In the genomic region with DNA sequence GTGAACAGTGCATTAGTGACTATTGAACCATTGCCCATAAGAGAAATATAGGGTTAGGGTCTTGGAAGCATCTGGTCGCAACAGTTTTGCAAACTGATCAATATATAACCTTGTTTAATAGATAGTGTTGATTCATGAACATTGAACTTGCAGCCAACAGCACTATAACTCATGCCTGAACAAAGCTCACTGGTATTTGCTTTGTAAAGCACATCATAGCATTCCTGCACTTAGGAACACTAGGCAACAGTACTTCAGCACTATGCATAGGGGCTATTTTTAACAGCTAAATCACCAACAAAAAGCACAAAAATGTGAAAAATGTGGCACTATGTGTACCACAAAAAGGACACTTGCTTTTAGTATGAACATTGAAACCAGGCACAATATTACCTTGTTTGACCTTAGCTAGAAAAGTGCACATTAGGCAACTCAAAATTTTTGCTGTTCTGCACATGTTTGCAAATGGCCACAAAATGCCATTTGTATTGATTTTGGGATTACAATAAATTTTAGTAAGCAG, we compare ENCODE assay signal across 16 cellular contexts.
DNase-seq lines count a peak whose midpoint lies in the region; ATAC-seq, FAIRE-seq and TF ChIP-seq lines count a peak whose summit lies in the region.
"Had no signal": no experiment of that assay in that cellular context is flagged by ENCODE, and none has a peak within 500 bp of the region (broad histone marks: within the 10 kb centered on the region; RNA-seq: fewer than 3 reads in every experiment).

No MANE protein-coding gene starts in this region.

- peaks cover 8% of the 10 kb centered on the region for H3K36me3 ChIP-seq in astrocyte (ENCODE audit: insufficient read depth, low read length)
- H3K36me3 ChIP-seq: ovary had no signal

- peaks cover 6% of the 10 kb centered on the region for H3K9me3 Mint-ChIP-seq in astrocyte (ENCODE audit: unreplicated experiment)

- no peaks in the 10 kb centered on the region for H3K27me3 ChIP-seq in astrocyte (ENCODE audit: insufficient read depth, low read length)
- H3K27me3 ChIP-seq: BLaER1 treated with 17β-estradiol and CSF1 and Interleukin-3, amounts not matched to agents 10 nM and 100 nM; heart left ventricle; ovary had no signal

- no peak overlapping the region for H3K4me3 Mint-ChIP-seq in astrocyte (ENCODE audit: unreplicated experiment)
- H3K4me3 Mint-ChIP-seq: activated CD4-positive, alpha-beta T cell treated with anti-CD3 and anti-CD28 coated beads, Interleukin-2, amount 10 ng/mL, durations not matched to agents 24 days and 14 days; activated naive CD4-positive, alpha-beta T cell treated with anti-CD3 and anti-CD28 coated beads, Interleukin-2, amount 10 ng/mL, durations not matched to agents 7 days and 5 days; stimulated activated memory B cell treated with anti-CD40 and anti-IgM and Interleukin-4, amounts not matched to agents 10 μg/mL and 1 μg/mL and 100 μg/mL, for 72 hours had no signal

- no peak for ATAC-seq in GM19455 (IDR thresholded peaks at IDR 0.05; ENCODE audit: unreplicated experiment)
- ATAC-seq: stimulated activated memory B cell treated with anti-CD40 and anti-IgM and Interleukin-4, amounts not matched to agents 10 μg/mL and 1 μg/mL and 100 μg/mL, for 72 hours had no signal

- no peak for TF ChIP-seq CTCF in astrocyte (IDR thresholded peaks at IDR 0.05; ENCODE audit: insufficient read depth, low read depth, low read length)

- peak overlapping the region; percentile 13 for H3K27ac Mint-ChIP-seq in astrocyte (ENCODE audit: unreplicated experiment)
- H3K27ac Mint-ChIP-seq: stimulated activated memory B cell treated with anti-CD40 and anti-IgM and Interleukin-4, amounts not matched to agents 10 μg/mL and 1 μg/mL and 100 μg/mL, for 72 hours had no signal

- H3K4me3 ChIP-seq in astrocyte (ENCODE audit: insufficient read depth, low read depth, low read length) = no peak overlapping the region
- H3K4me3 ChIP-seq: BLaER1 treated with 17β-estradiol and CSF1 and Interleukin-3, amounts not matched to agents 10 nM and 100 nM; heart left ventricle; ovary had no signal

- no peaks in the 10 kb centered on the region for H3K9me3 ChIP-seq in astrocyte (ENCODE audit: insufficient read depth, low read depth, low read length)
- H3K9me3 ChIP-seq: ovary had no signal

- peak overlapping the region; percentile 65 for H3K4me2 ChIP-seq in astrocyte (ENCODE audit: low read length)
- H3K4me2 ChIP-seq: BLaER1 treated with 17β-estradiol and CSF1 and Interleukin-3, amounts not matched to agents 10 nM and 100 nM had no signal

- DNase-seq in A172 (ENCODE audit: low spot score) = peak; percentile 49
- peak; percentile 40 for DNase-seq in EL
- DNase-seq in astrocyte (ENCODE audit: low read depth) = peak; percentile 76
- peak; percentile 57 for DNase-seq in iris pigment epithelial cell (ENCODE audit: low read depth)
- no peak for DNase-seq in NCI-H1092 (lab: John Stamatoyannopoulos, UW)
- no peak for DNase-seq in NCI-H2081 treated with DMSO at 0.1 percent for 48 hours (lab: John Stamatoyannopoulos, UW)
- no peak for DNase-seq in hypothalamus (lab: John Stamatoyannopoulos, UW)
- DNase-seq: activated CD4-positive, alpha-beta T cell treated with anti-CD3 and anti-CD28 coated beads, Interleukin-2, amount 10 ng/mL, durations not matched to agents 24 days and 14 days; activated naive CD4-positive, alpha-beta T cell treated with anti-CD3 and anti-CD28 coated beads, Interleukin-2, amount 10 ng/mL, durations not matched to agents 7 days and 5 days; heart left ventricle; ovary; stimulated activated CD4-positive, alpha-beta T cell treated with anti-CD3 and anti-CD28 coated beads, Interleukin-1b, Interleukin-23, amount 100 ng/mL, for 48 hours; T-helper 2 cell had no signal

- peaks cover 10% of the 10 kb centered on the region for H3K79me2 ChIP-seq in astrocyte (ENCODE audit: insufficient read depth, low read length)

- H3K4me1 ChIP-seq in astrocyte (ENCODE audit: insufficient read depth, low read length) = no peaks in the 10 kb centered on the region

- no peak overlapping the region for H3K9ac ChIP-seq in astrocyte (ENCODE audit: low read length)
- H3K9ac ChIP-seq: BLaER1 treated with 17β-estradiol and CSF1 and Interleukin-3, amounts not matched to agents 10 nM and 100 nM had no signal

- H3K4me1 Mint-ChIP-seq in astrocyte (ENCODE audit: low read depth, unreplicated experiment) = peaks cover 23% of the 10 kb centered on the region

- H3K27ac ChIP-seq in astrocyte (ENCODE audit: low read depth, low read length) = no peak overlapping the region
- H3K27ac ChIP-seq: BLaER1 treated with 17β-estradiol and CSF1 and Interleukin-3, amounts not matched to agents 10 nM and 100 nM; heart left ventricle; ovary had no signal

- no peaks in the 10 kb centered on the region for H3K27me3 Mint-ChIP-seq in astrocyte (ENCODE audit: low read depth, unreplicated experiment)
- H3K27me3 Mint-ChIP-seq: activated CD4-positive, alpha-beta T cell treated with anti-CD3 and anti-CD28 coated beads, Interleukin-2, amount 10 ng/mL, durations not matched to agents 24 days and 14 days; activated naive CD4-positive, alpha-beta T cell treated with anti-CD3 and anti-CD28 coated beads, Interleukin-2, amount 10 ng/mL, durations not matched to agents 7 days and 5 days; stimulated activated memory B cell treated with anti-CD40 and anti-IgM and Interleukin-4, amounts not matched to agents 10 μg/mL and 1 μg/mL and 100 μg/mL, for 72 hours had no signal

- peaks cover 17% of the 10 kb centered on the region for H4K20me1 ChIP-seq in astrocyte (ENCODE audit: insufficient read depth, low read length)

- peak; percentile 95 for FAIRE-seq in astrocyte (lab: Jason Lieb, UNC)

- H3K36me3 Mint-ChIP-seq in astrocyte (ENCODE audit: low read depth, unreplicated experiment) = peaks cover 44% of the 10 kb centered on the region

- H2AFZ ChIP-seq in astrocyte (ENCODE audit: low read depth, low read length) = no peak overlapping the region

Comparison
In these comparisons a context has a peak if more than half of its experiments do, and no peak if none do; other contexts are left out.
1. DNase-seq: peak in A172 (single experiment), EL (single experiment), astrocyte (single experiment) and iris pigment epithelial cell (single experiment); none in NCI-H1092 (single experiment), NCI-H2081 treated with DMSO at 0.1 percent for 48 hours (single experiment) and hypothalamus (0 of 51).